Comparison of ENCODE assay signal across 33 cellular contexts in the genomic region with DNA sequence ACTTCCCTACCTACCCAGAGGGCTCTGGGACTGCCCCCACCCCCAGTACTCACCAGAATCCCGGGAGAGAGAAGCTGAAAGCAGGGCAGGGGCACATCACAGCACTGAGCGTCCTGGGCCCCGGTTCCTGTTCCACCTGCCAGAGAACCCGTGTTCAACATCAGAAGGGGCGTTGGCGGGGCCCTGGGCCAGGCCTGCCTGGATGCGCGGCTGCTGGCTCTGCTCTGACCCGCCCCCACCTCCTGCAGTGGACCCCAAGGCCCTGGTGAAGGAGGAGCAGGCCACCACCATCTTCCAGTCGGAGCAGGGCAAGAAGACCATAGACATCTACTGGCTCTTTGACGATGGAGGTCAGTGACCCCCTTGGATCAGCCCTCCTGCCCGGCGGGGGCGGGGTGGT. TPM values are rescaled to one million over a fixed set of nuclear protein-coding genes. Genes with fewer than 3 reads are reported as not detected.
"Had no signal": no experiment of that assay in that cellular context is flagged by ENCODE, and none has a peak within 500 bp of the region (broad histone marks: within the 10 kb centered on the region; RNA-seq: fewer than 3 reads in every experiment).

No MANE protein-coding gene starts in this region.

- H3K9me3 Mint-ChIP-seq: activated B cell treated with CpG ODN at 0.5 μM for 24 hours; activated CD4-positive, alpha-beta memory T cell treated with anti-CD3 and anti-CD28 coated beads, Interleukin-2, amount 10 ng/mL, durations not matched to agents 7 days and 5 days; activated CD4-positive, alpha-beta T cell treated with anti-CD3 and anti-CD28 coated beads, Interleukin-2, amount 10 ng/mL, durations not matched to agents 24 days and 14 days; activated T-cell treated with anti-CD3 and anti-CD28 coated beads, Interleukin-2, amount 50 U/mL, for 4 hours; activated T-helper 17 cell treated with anti-CD3 and anti-CD28 coated beads, Interleukin-2, amount 50 U/mL, for 72 hours; central memory CD8-positive, alpha-beta T cell; effector memory CD8-positive, alpha-beta T cell; T-helper 2 cell treated with Interferon-gamma antibody and Interleukin-4, amounts not matched to agents 5 μg/mL and 100 μg/mL, for 36 hours had no signal

- H3K27ac ChIP-seq: brain microvascular endothelial cell, esophagus muscularis mucosa, foreskin keratinocyte, gastrocnemius medialis, WERI-Rb-1 had no signal

- H3K4me3 ChIP-seq: esophagus muscularis mucosa, gastrocnemius medialis had no signal

- H3K27ac Mint-ChIP-seq: activated CD4-positive, alpha-beta memory T cell treated with anti-CD3 and anti-CD28 coated beads, Interleukin-2, amount 10 ng/mL, durations not matched to agents 7 days and 5 days; activated CD4-positive, alpha-beta T cell treated with anti-CD3 and anti-CD28 coated beads for 36 hours; activated CD4-positive, alpha-beta T cell treated with anti-CD3 and anti-CD28 coated beads, Interleukin-2, amount 10 ng/mL, durations not matched to agents 24 days and 14 days; activated naive CD8-positive, alpha-beta T cell; activated T-helper 17 cell treated with anti-CD3 and anti-CD28 coated beads, Interleukin-2, amount 50 U/mL, for 72 hours; T-helper 17 cell; T-helper 2 cell treated with Interferon-gamma antibody and Interleukin-4, amounts not matched to agents 5 μg/mL and 100 μg/mL, for 36 hours had no signal

- H3K4me1 ChIP-seq: esophagus muscularis mucosa, foreskin keratinocyte, gastrocnemius medialis had no signal

- H3K4me3 Mint-ChIP-seq: activated B cell treated with CpG ODN at 0.5 μM for 24 hours; activated CD4-positive, alpha-beta memory T cell treated with anti-CD3 and anti-CD28 coated beads, Interleukin-2, amount 10 ng/mL, durations not matched to agents 7 days and 5 days; activated CD4-positive, alpha-beta T cell treated with anti-CD3 and anti-CD28 coated beads for 36 hours; activated CD4-positive, alpha-beta T cell treated with anti-CD3 and anti-CD28 coated beads, Interleukin-2, amount 10 ng/mL, durations not matched to agents 24 days and 14 days; activated naive CD8-positive, alpha-beta T cell; activated T-cell treated with anti-CD3 and anti-CD28 coated beads, Interleukin-2, amount 50 U/mL, for 4 hours; activated T-helper 17 cell treated with anti-CD3 and anti-CD28 coated beads, Interleukin-2, amount 50 U/mL, for 72 hours; central memory CD8-positive, alpha-beta T cell; effector memory CD8-positive, alpha-beta T cell; T-helper 17 cell; T-helper 2 cell treated with Interferon-gamma antibody and Interleukin-4, amounts not matched to agents 5 μg/mL and 100 μg/mL, for 36 hours had no signal

- DNase-seq: activated B cell treated with CpG ODN at 0.5 μM for 24 hours; activated CD4-positive, alpha-beta memory T cell treated with anti-CD3 and anti-CD28 coated beads, Interleukin-2, amount 10 ng/mL, durations not matched to agents 7 days and 5 days; activated CD4-positive, alpha-beta T cell treated with anti-CD3 and anti-CD28 coated beads for 36 hours; activated CD4-positive, alpha-beta T cell treated with anti-CD3 and anti-CD28 coated beads, Interleukin-2, amount 10 ng/mL, durations not matched to agents 24 days and 14 days; activated CD4-positive, alpha-beta T cell treated with anti-CD3 and anti-CD28 coated beads, Interleukin-2, amount 50 U/mL, for 4 hours; activated CD4-positive, CD25-positive, alpha-beta regulatory T cell treated with anti-CD3 and anti-CD28 coated beads, Interleukin-2, amount 50 U/mL, for 72 hours; activated effector memory CD4-positive, alpha-beta T cell treated with Interleukin-2 at 50 U/mL for 16 hours; activated gamma-delta T cell treated with Interleukin-2 at 50 U/mL for 16 hours; activated naive CD4-positive, alpha-beta T cell treated with anti-CD3 and anti-CD28 coated beads, Interleukin-2, amount 50 U/mL, for 16 hours; activated naive CD4-positive, alpha-beta T cell treated with Interleukin-2 at 50 U/mL for 16 hours; activated T-cell treated with anti-CD3 and anti-CD28 coated beads, Interleukin-2, amount 50 U/mL, for 4 hours; amniotic stem cell; anterior cingulate cortex; brain microvascular endothelial cell; cortex of kidney; dermis blood vessel endothelial cell; effector CD4-positive, alpha-beta T cell; effector memory CD8-positive, alpha-beta T cell; erythroblast; foreskin keratinocyte; gastrocnemius medialis; T-helper 1 cell; T-helper 17 cell; T1000; WERI-Rb-1 had no signal

- ATAC-seq: activated CD4-positive, alpha-beta T cell treated with anti-CD3 and anti-CD28 coated beads for 36 hours; activated T-cell treated with anti-CD3 and anti-CD28 coated beads, Interleukin-2, amount 50 U/mL, for 4 hours; activated T-helper 17 cell treated with anti-CD3 and anti-CD28 coated beads, Interleukin-2, amount 50 U/mL, for 72 hours; effector memory CD8-positive, alpha-beta T cell; foreskin keratinocyte; gastrocnemius medialis; T-helper 17 cell had no signal

- H3K4me1 Mint-ChIP-seq: activated CD4-positive, alpha-beta T cell treated with anti-CD3 and anti-CD28 coated beads for 36 hours; activated T-helper 17 cell treated with anti-CD3 and anti-CD28 coated beads, Interleukin-2, amount 50 U/mL, for 72 hours; central memory CD8-positive, alpha-beta T cell had no signal

- H3K36me3 ChIP-seq: brain microvascular endothelial cell, esophagus muscularis mucosa, gastrocnemius medialis, WERI-Rb-1 had no signal

- H3K27me3 ChIP-seq: brain microvascular endothelial cell, esophagus muscularis mucosa, gastrocnemius medialis had no signal

- H3K9me3 ChIP-seq: esophagus muscularis mucosa, gastrocnemius medialis had no signal

- H3K36me3 Mint-ChIP-seq: activated naive CD8-positive, alpha-beta T cell had no signal

RNA-seq across cellular contexts. Expression of a gene that starts 27.7 kb away (rescaled TPM):
- total RNA-seq: activated CD4-positive, alpha-beta memory T cell treated with anti-CD3 and anti-CD28 coated beads, Interleukin-2, amount 10 ng/mL, durations not matched to agents 7 days and 5 days; activated CD4-positive, alpha-beta T cell treated with anti-CD3 and anti-CD28 coated beads for 36 hours; activated CD4-positive, alpha-beta T cell treated with anti-CD3 and anti-CD28 coated beads, Interleukin-2, amount 10 ng/mL, durations not matched to agents 24 days and 14 days; activated T-cell treated with anti-CD3 and anti-CD28 coated beads, Interleukin-2, amount 50 U/mL, for 4 hours; activated T-helper 17 cell treated with anti-CD3 and anti-CD28 coated beads, Interleukin-2, amount 50 U/mL, for 72 hours; bronchial epithelial cell; cardiac septum; cerebellum; dermis blood vessel endothelial cell; esophagus muscularis mucosa; foreskin keratinocyte; gastrocnemius medialis; T-helper 17 cell had no signal
- polyA plus RNA-seq: foreskin keratinocyte had no signal
